ENCODE assay signal across 8 cellular contexts in genomic region chr19:39970674-39971379, GRCh38. TPM values are rescaled to one million over a fixed set of nuclear protein-coding genes. Genes with fewer than 3 reads are reported as not detected.
DNase-seq lines count a peak whose midpoint lies in the region; ATAC-seq and TF ChIP-seq lines count a peak whose summit lies in the region.

Gene PSMC4 (plus strand): TSS chr19:39971165. CDS start chr19:39971203, 38 bp downstream.

- peak within 1 kb of the TSS; percentile 98 for H3K4me3 Mint-ChIP-seq in activated B cell treated with CpG ODN at 0.5 μM for 24 hours

- no peaks in the 10 kb centered on the region for H3K9me3 Mint-ChIP-seq in activated B cell treated with CpG ODN at 0.5 μM for 24 hours

- intact Hi-C loops in activated B cell treated with CpG ODN at 0.5 μM for 24 hours (cut with micrococcal nuclease) = loop anchor here (1.0 to 5.0 kb wide), 9 partner anchors 25 to 219 kb away; partner anchors contain the start of genes FBL and ZNF780B

- H3K36me3 Mint-ChIP-seq in activated B cell treated with CpG ODN at 0.5 μM for 24 hours (ENCODE audit: low read depth) = peaks cover 47% of the 10 kb centered on the region

- H3K27me3 Mint-ChIP-seq in activated B cell treated with CpG ODN at 0.5 μM for 24 hours = no peaks in the 10 kb centered on the region

- CTCF ChIA-PET in activated B cell treated with CpG ODN at 0.5 μM for 24 hours (lab: Charles Lee) = interaction anchor here (0.6 to 2.8 kb wide), 42 partner anchors 9 to 178 kb away, joined by 3 to 58 read pairs (median 7); partner anchors contain the start of genes DYRK1B, FBL, FCGBP and ZNF546

- H3K27ac Mint-ChIP-seq in activated B cell treated with CpG ODN at 0.5 μM for 24 hours = peak within 1 kb of the TSS; percentile 98

- H3K4me1 Mint-ChIP-seq in activated B cell treated with CpG ODN at 0.5 μM for 24 hours = peaks cover 39% of the 10 kb centered on the region

- peak; percentile 21 for TF ChIP-seq CTCF in activated B cell treated with CpG ODN at 0.5 μM for 24 hours (IDR thresholded peaks at IDR 0.05)

- peak; percentile 92 for ATAC-seq in GM18907 (IDR thresholded peaks at IDR 0.05; ENCODE audit: unreplicated experiment)
- peak; percentile 96 for ATAC-seq in HG03175 (IDR thresholded peaks at IDR 0.05; ENCODE audit: unreplicated experiment)
- peak; percentile 96 for ATAC-seq in activated B cell treated with CpG ODN at 0.5 μM for 24 hours (ENCODE audit: low read depth)

- POLR2A ChIA-PET in activated B cell treated with CpG ODN at 0.5 μM for 24 hours (lab: Charles Lee) = interaction anchor here (0.5 to 3.0 kb wide), 35 partner anchors 9 to 780 kb away, joined by 3 to 90 read pairs (median 5); partner anchors contain the start of genes ACTMAP, DYRK1B, FBL and MAP3K10

- DNase-seq in AG08395 (ENCODE audit: low spot score) (peak; percentile 100), NCI-H226 (peak; percentile 98), activated B cell treated with CpG ODN at 0.5 μM for 24 hours (peak; percentile 98), inferior parietal cortex (ENCODE audit: extremely low spot score) (peak; percentile 99)
- peak; percentile 99 for DNase-seq in central memory CD4-positive, alpha-beta T cell
- DNase-seq in stimulated activated CD4-positive, alpha-beta T cell treated with anti-CD3 and anti-CD28 coated beads, Interleukin-12 subunit alpha, Interleukin-12 subunit beta, amount 100 ng/mL, for 24 hours (ENCODE audit: low read depth in 2 of 2) = peak; percentile 95 to 96

RNA-seq across cellular contexts. Expression of gene PSMC4, which starts in this region (rescaled TPM):
- 109 and 115 TPM in 2 replicates for total RNA-seq in activated B cell treated with CpG ODN at 0.5 μM for 24 hours

Comparison
In these comparisons a context has a peak if more than half of its experiments do, and no peak if none do; other contexts are left out.
1. Peak in every context shown above with its lines: DNase-seq and ATAC-seq.